Comparison of ENCODE assay signal across 14 cellular contexts in genomic region chr5:27571681-27572080, GRCh38.
DNase-seq lines count a peak whose midpoint lies in the region; ATAC-seq and TF ChIP-seq lines count a peak whose summit lies in the region.
"Had no signal": no experiment of that assay in that cellular context is flagged by ENCODE, and none has a peak within 500 bp of the region (broad histone marks: within the 10 kb centered on the region; RNA-seq: fewer than 3 reads in every experiment).

No MANE protein-coding gene starts in this region.

- no peaks in the 10 kb centered on the region for H3K36me3 ChIP-seq in ACC112 (ENCODE audit: insufficient read depth, low read length)
- H3K36me3 ChIP-seq: BLaER1 had no signal

- peak overlapping the region; percentile 38 for H2AFZ ChIP-seq in ACC112 (ENCODE audit: low read length, unreplicated experiment)

- no peak for ATAC-seq in GM21390 (IDR thresholded peaks at IDR 0.05; ENCODE audit: unreplicated experiment)
- ATAC-seq: HCT116 had no signal

- peak; percentile 61 for DNase-seq in HT1080 (ENCODE audit: low read depth)
- peak; percentile 18 for DNase-seq in epithelial cell of esophagus (ENCODE audit: low read depth)
- DNase-seq in skeletal muscle cell (ENCODE audit: low read depth) = peak; percentile 23
- no peak for DNase-seq in activated effector memory CD4-positive, alpha-beta T cell treated with Interleukin-2 at 50 U/mL for 16 hours
- DNase-seq in GM03348 (ENCODE audit: low spot score) = no peak
- DNase-seq: AML-193, Calu3, DMS 273 treated with DMSO at 0.1 percent for 48 hours, KG1 had no signal

- H3K27me3 ChIP-seq in ACC112 (ENCODE audit: insufficient read depth, low read length) = no peaks in the 10 kb centered on the region
- H3K27me3 ChIP-seq: BLaER1 had no signal

- no peak overlapping the region for H3K27ac ChIP-seq in ACC112 (ENCODE audit: low read depth, low read length)
- H3K27ac ChIP-seq: 22Rv1, BLaER1 had no signal

- no peak overlapping the region for H3K4me3 ChIP-seq in ACC112 (ENCODE audit: low read depth, low read length)
- H3K4me3 ChIP-seq in epithelial cell of esophagus (ENCODE audit: low read length) = no peak overlapping the region
- H3K4me3 ChIP-seq in skeletal muscle cell (ENCODE audit: low read depth, low read length) = no peak overlapping the region
- H3K4me3 ChIP-seq: BLaER1 had no signal

- no peaks in the 10 kb centered on the region for H3K79me2 ChIP-seq in ACC112 (ENCODE audit: control insufficient read depth, insufficient read depth, low read length, unreplicated experiment)

- H3K4me1 ChIP-seq in ACC112 (ENCODE audit: control insufficient read depth, insufficient read depth, low read length, unreplicated experiment) = no peaks in the 10 kb centered on the region
- H3K4me1 ChIP-seq: BLaER1 had no signal

- no peak for TF ChIP-seq CTCF in epithelial cell of esophagus (IDR thresholded peaks at IDR 0.05; ENCODE audit: insufficient read depth, low read depth, low read length, missing control alignments)

Comparison
In these comparisons a context has a peak if more than half of its experiments do, and no peak if none do; other contexts are left out.
1. DNase-seq: peak in HT1080 (single experiment), epithelial cell of esophagus (single experiment) and skeletal muscle cell (single experiment); none in activated effector memory CD4-positive, alpha-beta T cell treated with Interleukin-2 at 50 U/mL for 16 hours (single experiment) and GM03348 (single experiment).